Comparison of ENCODE assay signal across 18 cellular contexts in genomic region chr7:139479620-139480019, GRCh38. TPM values are rescaled to one million over a fixed set of nuclear protein-coding genes. Genes with fewer than 3 reads are reported as not detected.
DNase-seq lines count a peak whose midpoint lies in the region; ATAC-seq and TF ChIP-seq lines count a peak whose summit lies in the region.
"Had no signal": no experiment of that assay in that cellular context is flagged by ENCODE, and none has a peak within 500 bp of the region (broad histone marks: within the 10 kb centered on the region; RNA-seq: fewer than 3 reads in every experiment).

No MANE protein-coding gene starts in this region.

- H3K36me3 ChIP-seq in thyroid gland: no peaks in the 10 kb centered on the region

- CTCF ChIA-PET in RWPE1 (lab: Yijun Ruan, JAX): no interaction called here

- H3K4me3 ChIP-seq in thyroid gland (replicated peaks in 1 of 3): no peak overlapping the region

- no peaks in the 10 kb centered on the region for H3K9me3 ChIP-seq in thyroid gland

- intact Hi-C loops in thyroid gland (cut with DNase I): loop anchor here (10.0 kb wide), 1 partner anchor 135 kb away; the partner anchor contains the start of gene FMC1

- H3K27me3 ChIP-seq in thyroid gland: no peaks in the 10 kb centered on the region

- 41 to 42% methylated on average over 4 of the region's 4 CpGs for WGBS in thyroid gland, 2 donors

- DNase-seq in NCI-H1436 (lab: John Stamatoyannopoulos, UW) (peak; percentile 11), NCI-H1436 treated with DMSO at 0.1 percent for 48 hours (lab: John Stamatoyannopoulos, UW) (no peak), NCI-H1694 (lab: John Stamatoyannopoulos, UW) (peak; percentile 67), RWPE1 (ENCODE audit: low spot score) (no peak), thyroid gland (peak; percentile 40 to 50), omental fat pad (ENCODE audit: low spot score) (no peak)
- DNase-seq in activated naive CD4-positive, alpha-beta T cell treated with anti-CD3 and anti-CD28 coated beads, Interleukin-2, amount 50 U/mL, for 16 hours: no peak
- DNase-seq: AML-193, GDM1, HCEC 1CT, NCI-H1105, NCI-H187 treated with DMSO at 0.1 percent for 48 hours, NCI-H446 treated with DMSO at 0.1 percent for 48 hours, SIG-M5 had no signal

- ATAC-seq in HG03159 (IDR thresholded peaks at IDR 0.05; ENCODE audit: unreplicated experiment) (no peak), omental fat pad (ENCODE audit: low FRiP score) (no peak)

- no peak for TF ChIP-seq POLR2A in thyroid gland (IDR thresholded peaks at IDR 0.05)

- H3K27ac ChIP-seq in RWPE1: peak overlapping the region; percentile 56
- peak overlapping the region in 2 of 3 donors; percentile 23 to 45 for H3K27ac ChIP-seq in thyroid gland
- H3K27ac ChIP-seq: 22Rv1 had no signal

- peaks cover 18 to 26% of the 10 kb centered on the region in 2 donors for H3K4me1 ChIP-seq in thyroid gland

- TF ChIP-seq CTCF in RWPE1 (conservative IDR thresholded peaks at IDR 0.05; ENCODE audit: low read depth) (no peak), thyroid gland (IDR thresholded peaks at IDR 0.05) (no peak), omental fat pad (IDR thresholded peaks at IDR 0.05) (no peak)

- POLR2A ChIA-PET in RWPE1 (lab: Yijun Ruan, JAX; ENCODE audit: low non-redundant PET): no interaction called here

RNA-seq across cellular contexts. Expression of gene KLRG2, which starts 3.9 kb away (rescaled TPM):
- 10 to 100 TPM; 20.7 to 45.8 (median 23.0) TPM for total RNA-seq in thyroid gland
- total RNA-seq in omental fat pad: 1 to 10 TPM in 1 of 4 donors, not detected in 3; 2.4 TPM
- total RNA-seq: LHCN-M2, OCI-LY7 had no signal

RNA-seq across cellular contexts. Expression of gene CLEC2L, which starts 43.9 kb away (rescaled TPM):
- total RNA-seq in thyroid gland (not detected), omental fat pad (under 1 TPM in 1 of 4 donors, not detected in 3; 0.36 TPM)
- total RNA-seq: LHCN-M2, OCI-LY7 had no signal

Comparison
In these comparisons a context has a peak if more than half of its experiments do, and no peak if none do; other contexts are left out.
1. DNase-seq: peak in NCI-H1436 (single experiment), NCI-H1694 (single experiment) and thyroid gland (2 of 2); none in NCI-H1436 treated with DMSO at 0.1 percent for 48 hours (single experiment), RWPE1 (single experiment), omental fat pad (single experiment) and activated naive CD4-positive, alpha-beta T cell treated with anti-CD3 and anti-CD28 coated beads, Interleukin-2, amount 50 U/mL, for 16 hours (single experiment).
2. RNA of gene KLRG2, which starts 3.9 kb away (total RNA-seq): 20.7 to 45.8 TPM in thyroid gland; 2.4 TPM in omental fat pad; every median in the first group is over 4 times any median in the second.